Comparison of ENCODE assay signal across 1 cellular context in genomic region chr16:19479302-19479721, GRCh38.
TF ChIP-seq lines count a peak whose summit lies in the region.

No MANE protein-coding gene starts in this region.

TF ChIP-seq in GM23338, 12 proteins besides CTCF, POLR2A, EP300 and RAD21 (continued from another document):
- TF ChIP-seq, protein P1, sequence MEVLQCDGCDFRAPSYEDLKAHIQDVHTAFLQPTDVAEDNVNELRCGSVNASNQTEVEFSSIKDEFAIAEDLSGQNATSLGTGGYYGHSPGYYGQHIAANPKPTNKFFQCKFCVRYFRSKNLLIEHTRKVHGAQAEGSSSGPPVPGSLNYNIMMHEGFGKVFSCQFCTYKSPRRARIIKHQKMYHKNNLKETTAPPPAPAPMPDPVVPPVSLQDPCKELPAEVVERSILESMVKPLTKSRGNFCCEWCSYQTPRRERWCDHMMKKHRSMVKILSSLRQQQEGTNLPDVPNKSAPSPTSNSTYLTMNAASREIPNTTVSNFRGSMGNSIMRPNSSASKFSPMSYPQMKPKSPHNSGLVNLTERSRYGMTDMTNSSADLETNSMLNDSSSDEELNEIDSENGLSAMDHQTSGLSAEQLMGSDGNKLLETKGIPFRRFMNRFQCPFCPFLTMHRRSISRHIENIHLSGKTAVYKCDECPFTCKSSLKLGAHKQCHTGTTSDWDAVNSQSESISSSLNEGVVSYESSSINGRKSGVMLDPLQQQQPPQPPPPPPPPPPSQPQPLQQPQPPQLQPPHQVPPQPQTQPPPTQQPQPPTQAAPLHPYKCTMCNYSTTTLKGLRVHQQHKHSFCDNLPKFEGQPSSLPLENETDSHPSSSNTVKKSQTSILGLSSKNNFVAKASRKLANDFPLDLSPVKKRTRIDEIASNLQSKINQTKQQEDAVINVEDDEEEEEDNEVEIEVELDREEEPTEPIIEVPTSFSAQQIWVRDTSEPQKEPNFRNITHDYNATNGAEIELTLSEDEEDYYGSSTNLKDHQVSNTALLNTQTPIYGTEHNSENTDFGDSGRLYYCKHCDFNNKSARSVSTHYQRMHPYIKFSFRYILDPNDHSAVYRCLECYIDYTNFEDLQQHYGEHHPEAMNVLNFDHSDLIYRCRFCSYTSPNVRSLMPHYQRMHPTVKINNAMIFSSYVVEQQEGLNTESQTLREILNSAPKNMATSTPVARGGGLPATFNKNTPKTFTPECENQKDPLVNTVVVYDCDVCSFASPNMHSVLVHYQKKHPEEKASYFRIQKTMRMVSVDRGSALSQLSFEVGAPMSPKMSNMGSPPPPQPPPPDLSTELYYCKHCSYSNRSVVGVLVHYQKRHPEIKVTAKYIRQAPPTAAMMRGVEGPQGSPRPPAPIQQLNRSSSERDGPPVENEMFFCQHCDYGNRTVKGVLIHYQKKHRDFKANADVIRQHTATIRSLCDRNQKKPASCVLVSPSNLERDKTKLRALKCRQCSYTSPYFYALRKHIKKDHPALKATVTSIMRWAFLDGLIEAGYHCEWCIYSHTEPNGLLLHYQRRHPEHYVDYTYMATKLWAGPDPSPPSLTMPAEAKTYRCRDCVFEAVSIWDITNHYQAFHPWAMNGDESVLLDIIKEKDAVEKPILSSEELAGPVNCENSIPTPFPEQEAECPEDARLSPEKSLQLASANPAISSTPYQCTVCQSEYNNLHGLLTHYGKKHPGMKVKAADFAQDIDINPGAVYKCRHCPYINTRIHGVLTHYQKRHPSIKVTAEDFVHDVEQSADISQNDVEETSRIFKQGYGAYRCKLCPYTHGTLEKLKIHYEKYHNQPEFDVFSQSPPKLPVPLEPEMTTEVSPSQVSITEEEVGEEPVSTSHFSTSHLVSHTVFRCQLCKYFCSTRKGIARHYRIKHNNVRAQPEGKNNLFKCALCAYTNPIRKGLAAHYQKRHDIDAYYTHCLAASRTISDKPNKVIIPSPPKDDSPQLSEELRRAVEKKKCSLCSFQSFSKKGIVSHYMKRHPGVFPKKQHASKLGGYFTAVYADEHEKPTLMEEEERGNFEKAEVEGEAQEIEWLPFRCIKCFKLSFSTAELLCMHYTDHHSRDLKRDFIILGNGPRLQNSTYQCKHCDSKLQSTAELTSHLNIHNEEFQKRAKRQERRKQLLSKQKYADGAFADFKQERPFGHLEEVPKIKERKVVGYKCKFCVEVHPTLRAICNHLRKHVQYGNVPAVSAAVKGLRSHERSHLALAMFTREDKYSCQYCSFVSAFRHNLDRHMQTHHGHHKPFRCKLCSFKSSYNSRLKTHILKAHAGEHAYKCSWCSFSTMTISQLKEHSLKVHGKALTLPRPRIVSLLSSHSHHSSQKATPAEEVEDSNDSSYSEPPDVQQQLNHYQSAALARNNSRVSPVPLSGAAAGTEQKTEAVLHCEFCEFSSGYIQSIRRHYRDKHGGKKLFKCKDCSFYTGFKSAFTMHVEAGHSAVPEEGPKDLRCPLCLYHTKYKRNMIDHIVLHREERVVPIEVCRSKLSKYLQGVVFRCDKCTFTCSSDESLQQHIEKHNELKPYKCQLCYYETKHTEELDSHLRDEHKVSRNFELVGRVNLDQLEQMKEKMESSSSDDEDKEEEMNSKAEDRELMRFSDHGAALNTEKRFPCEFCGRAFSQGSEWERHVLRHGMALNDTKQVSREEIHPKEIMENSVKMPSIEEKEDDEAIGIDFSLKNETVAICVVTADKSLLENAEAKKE (CRISPR knock-in tag; IDR thresholded peaks at IDR 0.05), result no peak
- TF ChIP-seq POLR2AphosphoS5 (IDR thresholded peaks at IDR 0.05; ENCODE audit: low read depth), result no peak
